In genomic region chr17:76397687-76398522, GRCh38 we compare ENCODE assay signal across 8 cellular contexts. TPM values are rescaled to one million over a fixed set of nuclear protein-coding genes. Genes with fewer than 3 reads are reported as not detected.
DNase-seq lines count a peak whose midpoint lies in the region; ATAC-seq, FAIRE-seq and TF ChIP-seq lines count a peak whose summit lies in the region.

No MANE protein-coding gene starts in this region.

- H3K27me3 ChIP-seq in Loucy (ENCODE audit: insufficient read depth, low read length, poor library complexity, severe bottlenecking) = no peaks in the 10 kb centered on the region
- H3K27me3 ChIP-seq in SJCRH30 = no peaks in the 10 kb centered on the region
- no peaks in the 10 kb centered on the region for H3K27me3 ChIP-seq in pancreas
- no peaks in the 10 kb centered on the region for H3K27me3 ChIP-seq in tibial artery

- intact Hi-C loops in pancreas (cut with DNase I) (loop anchor here (5.0 to 10.0 kb wide), 3 partner anchors 91 to 96 kb away; partner anchors contain the start of gene QRICH2 (in 2 of the 3)), tibial artery (cut with DNase I; ENCODE audit: low total_unique reads) (loop anchor here (1.0 kb wide), 1 partner anchor 95 kb away; no protein-coding TSS in a partner anchor)

- WGBS in pancreas, 2 donors = 34 to 40% methylated on average over 16 of the region's 16 CpGs

- TF ChIP-seq CTCF in Loucy (conservative IDR thresholded peaks at IDR 0.05; ENCODE audit: low read length) = peak; percentile 94
- TF ChIP-seq CTCF in pancreas (IDR thresholded peaks at IDR 0.05) = peak; percentile 92 to 98 (median 97)
- TF ChIP-seq CTCF in tibial artery (IDR thresholded peaks at IDR 0.05) = peak; percentile 97 to 99

- H3K4me3 ChIP-seq in Loucy (ENCODE audit: low read length, poor library complexity, severe bottlenecking) = no peak overlapping the region
- H3K4me3 ChIP-seq in SJCRH30 = no peak overlapping the region
- H3K4me3 ChIP-seq in pancreas = no peak overlapping the region
- no peak overlapping the region for H3K4me3 ChIP-seq in tibial artery

- FAIRE-seq in pancreas (lab: Jason Lieb, UNC) = no peak

- H3K4me2 ChIP-seq in Loucy (ENCODE audit: low read depth, low read length, poor library complexity, severe bottlenecking) = no peak overlapping the region

- no peaks in the 10 kb centered on the region for H3K79me2 ChIP-seq in Loucy (ENCODE audit: insufficient read depth, low read length)

- no peak overlapping the region for H3K9ac ChIP-seq in Loucy (ENCODE audit: low read depth, low read length, poor library complexity, severe bottlenecking)

- H3K9me2 ChIP-seq in Loucy (replicated peaks; ENCODE audit: low read depth, low read length) = no peaks in the 10 kb centered on the region

- no peak overlapping the region for H3K27ac ChIP-seq in SJCRH30
- H3K27ac ChIP-seq in pancreas = no peak overlapping the region
- H3K27ac ChIP-seq in tibial artery = no peak overlapping the region

- peaks cover 89% of the 10 kb centered on the region; the same call in 1 of the 2 replicates for H3K36me3 ChIP-seq in Loucy (ENCODE audit: insufficient read depth, low read length)
- H3K36me3 ChIP-seq in SJCRH30 = peaks cover 64% of the 10 kb centered on the region
- peaks cover 0 to 64% (median 37%) of the 10 kb centered on the region in 3 donors for H3K36me3 ChIP-seq in pancreas
- peaks cover 53 to 100% (median 87%) of the 10 kb centered on the region in 3 donors for H3K36me3 ChIP-seq in tibial artery

- DNase-seq in Daoy (ENCODE audit: low read depth) = peak; percentile 88
- peak; percentile 97 to 98 for DNase-seq in SJCRH30
- peak; percentile 70 for DNase-seq in activated T-helper 9 cell treated with anti-CD3 and anti-CD28 coated beads, Interleukin-2, amount 50 U/mL, for 16 hours (ENCODE audit: low read depth)
- peak; percentile 61 for DNase-seq in foreskin melanocyte
- peak; percentile 76 to 99 (median 90) for DNase-seq in pancreas
- DNase-seq in tibial artery = peak; percentile 91 to 96

- H4K20me1 ChIP-seq in Loucy (ENCODE audit: insufficient read depth, low read length, poor library complexity, severe bottlenecking) = peaks cover 3% of the 10 kb centered on the region

- H3F3A ChIP-seq in Loucy (ENCODE audit: low read depth) = no peaks in the 10 kb centered on the region

- ATAC-seq in pancreas (peak; percentile 75 to 94 (median 87)), GM19452 (IDR thresholded peaks at IDR 0.05; ENCODE audit: unreplicated experiment) (no peak)

- no peaks in the 10 kb centered on the region for H3K4me1 ChIP-seq in Loucy (ENCODE audit: insufficient read depth, low read length, poor library complexity, severe bottlenecking)
- no peaks in the 10 kb centered on the region; the same call in 1 of the 2 replicates for H3K4me1 ChIP-seq in SJCRH30
- H3K4me1 ChIP-seq in pancreas = no peaks in the 10 kb centered on the region
- H3K4me1 ChIP-seq in tibial artery = no peaks in the 10 kb centered on the region

- H2AFZ ChIP-seq in Loucy (ENCODE audit: low read length) = no peak overlapping the region

- H3K9me3 ChIP-seq in Loucy (ENCODE audit: insufficient read depth, low read depth, low read length) = no peaks in the 10 kb centered on the region
- no peaks in the 10 kb centered on the region for H3K9me3 ChIP-seq in SJCRH30 (replicated peaks)
- no peaks in the 10 kb centered on the region for H3K9me3 ChIP-seq in pancreas
- H3K9me3 ChIP-seq in tibial artery = no peaks in the 10 kb centered on the region

RNA-seq across cellular contexts. Expression of gene SPHK1, which starts 13.5 kb away (rescaled TPM):
- 72.9 and 91.9 TPM in 2 replicates for total RNA-seq in Daoy (2014; rRNA removed; shearing (Covaris generic))
- total RNA-seq in SJCRH30 (2014; rRNA removed; shearing (Covaris generic)) = 5.4 and 5.8 TPM in 2 replicates
- 10 to 100 TPM in 2 of 6 donors, 1 to 10 TPM in 4; 5.1 to 25.4 (median 8.5) TPM for total RNA-seq in pancreas
- polyA plus RNA-seq in pancreas = 10 to 100 TPM; 30.9 to 46.3 TPM

RNA-seq across cellular contexts. Expression of gene PRPSAP1, which starts 44.2 kb away (rescaled TPM):
- total RNA-seq in Daoy (2014; rRNA removed; shearing (Covaris generic)) = 30.3 and 39.2 TPM in 2 replicates
- total RNA-seq in SJCRH30 (2014; rRNA removed; shearing (Covaris generic)) = 69.3 and 70.0 TPM in 2 replicates
- total RNA-seq in pancreas = 10 to 100 TPM; 18.5 to 39.7 (median 24.3) TPM
- 10 to 100 TPM; 26.2 to 43.3 TPM for polyA plus RNA-seq in pancreas

RNA-seq across cellular contexts. Expression of gene UBE2O, which starts 55.0 kb away (rescaled TPM):
- 19.2 and 24.7 TPM in 2 replicates for total RNA-seq in Daoy (2014; rRNA removed; shearing (Covaris generic))
- total RNA-seq in SJCRH30 (2014; rRNA removed; shearing (Covaris generic)) = 40.9 and 41.5 TPM in 2 replicates
- total RNA-seq in pancreas = 10 to 100 TPM; 10.4 to 19.8 (median 14.3) TPM
- polyA plus RNA-seq in pancreas = 10 to 100 TPM; 16.3 to 17.3 TPM
